ENCODE assay signal across 8 cellular contexts in genomic region chr1:230167419-230167852, GRCh38.
DNase-seq lines count a peak whose midpoint lies in the region; ATAC-seq and TF ChIP-seq lines count a peak whose summit lies in the region.

No MANE protein-coding gene starts in this region.

- ATAC-seq in HG02981 (IDR thresholded peaks at IDR 0.05; ENCODE audit: unreplicated experiment): peak; percentile 39
- ATAC-seq in GM19455 (IDR thresholded peaks at IDR 0.05; ENCODE audit: unreplicated experiment): no peak
- no peak for ATAC-seq in HG03108 (IDR thresholded peaks at IDR 0.05; ENCODE audit: unreplicated experiment)

- no peaks in the 10 kb centered on the region for H3K36me3 ChIP-seq in adipocyte (ENCODE audit: control insufficient read depth, insufficient read depth, low read length, severe bottlenecking)

- peak; percentile 70 for DNase-seq in ELF-1 (ENCODE audit: low read depth, low spot score)
- DNase-seq in RWPE1 (ENCODE audit: low spot score): peak; percentile 55
- peak; percentile 40 for DNase-seq in adipocyte (ENCODE audit: low read depth)
- peak; percentile 78 for DNase-seq in iPS-NIHi7 (ENCODE audit: extremely low spot score)
- peak; percentile 54 for DNase-seq in stimulated activated CD8-positive, alpha-beta memory T cell treated with anti-CD3 and anti-CD28 coated beads, Interleukin-4, amount 100 ng/mL, for 48 hours

- no peaks in the 10 kb centered on the region for H3K9me3 ChIP-seq in adipocyte (ENCODE audit: control insufficient read depth, low read length)

- H3K4me1 ChIP-seq in adipocyte (ENCODE audit: control insufficient read depth, insufficient read depth, low read length): peaks cover 47% of the 10 kb centered on the region

- CTCF ChIA-PET in RWPE1 (lab: Yijun Ruan, JAX): interaction anchor here (0.6 to 0.7 kb wide), 2 partner anchors 84 to 273 kb away, joined by 3 read pairs; no protein-coding TSS in a partner anchor

- no peak overlapping the region for H3K4me3 ChIP-seq in adipocyte (ENCODE audit: low read length)

- H3K9ac ChIP-seq in adipocyte (ENCODE audit: low read length): no peak overlapping the region

- POLR2A ChIA-PET in RWPE1 (lab: Yijun Ruan, JAX; ENCODE audit: low non-redundant PET): no interaction called here

- no peak overlapping the region for H3K27ac ChIP-seq in RWPE1

- H3K27me3 ChIP-seq in adipocyte (replicated peaks; ENCODE audit: control insufficient read depth, insufficient read depth, low read length): no peaks in the 10 kb centered on the region

- TF ChIP-seq CTCF in RWPE1 (conservative IDR thresholded peaks at IDR 0.05; ENCODE audit: low read depth): peak; percentile 29; the same call in 1 of the 2 replicates
